In genomic region chr2:191560594-191560993, GRCh38 we compare ENCODE assay signal across 20 cellular contexts.
DNase-seq lines count a peak whose midpoint lies in the region; ATAC-seq and TF ChIP-seq lines count a peak whose summit lies in the region.
"Had no signal": no experiment of that assay in that cellular context is flagged by ENCODE, and none has a peak within 500 bp of the region (broad histone marks: within the 10 kb centered on the region; RNA-seq: fewer than 3 reads in every experiment).

No MANE protein-coding gene starts in this region.

- H3K4me2 ChIP-seq in GM23338 = no peak overlapping the region

- no peaks in the 10 kb centered on the region for H3K36me3 ChIP-seq in GM23338 (ENCODE audit: insufficient read depth)
- H3K36me3 ChIP-seq in WERI-Rb-1 = no peaks in the 10 kb centered on the region

- H3K4me3 ChIP-seq in GM23338 (no peak overlapping the region), WERI-Rb-1 (ENCODE audit: low read depth, low read length) (no peak overlapping the region)

- H2AFZ ChIP-seq in GM23338 = peak overlapping the region; percentile 92

- no peaks in the 10 kb centered on the region for H3K4me1 ChIP-seq in GM23338 (ENCODE audit: insufficient read depth)

- H3K27me3 Mint-ChIP-seq in GM23338 (ENCODE audit: insufficient read depth, low read depth, poor library complexity) = peaks cover 4% of the 10 kb centered on the region
- peaks cover 16% of the 10 kb centered on the region for H3K27me3 Mint-ChIP-seq in nephron (ENCODE audit: low read depth)

- H3K4me1 Mint-ChIP-seq in GM23338 = no peaks in the 10 kb centered on the region; the same call in 2 of the 3 replicates
- no peaks in the 10 kb centered on the region for H3K4me1 Mint-ChIP-seq in nephron

- no peaks in the 10 kb centered on the region for H3K9me3 Mint-ChIP-seq in GM23338
- H3K9me3 Mint-ChIP-seq in nephron = no peaks in the 10 kb centered on the region
- H3K9me3 Mint-ChIP-seq: CD14-positive monocyte had no signal

- TF ChIP-seq CTCF in GM23338 (conservative IDR thresholded peaks at IDR 0.05; ENCODE audit: low read depth in 2 of 2) = no peak
- no peak for TF ChIP-seq CTCF in nephron (IDR thresholded peaks at IDR 0.05; ENCODE audit: unreplicated experiment in 3 of 3)
- TF ChIP-seq CTCF in WERI-Rb-1 (IDR thresholded peaks at IDR 0.05; ENCODE audit: low read depth, low read length) = no peak

- H3K27ac Mint-ChIP-seq in GM23338 = no peak overlapping the region; the same call in 1 of the 2 replicates
- peak overlapping the region in 2 of 3 experiments; percentile 8 to 30 for H3K27ac Mint-ChIP-seq in nephron
- H3K27ac Mint-ChIP-seq: CD14-positive monocyte, T-helper 17 cell had no signal

- H4K20me1 ChIP-seq in GM23338 (replicated peaks; ENCODE audit: insufficient read depth) = no peaks in the 10 kb centered on the region

- H3K36me3 Mint-ChIP-seq in GM23338 (ENCODE audit: low read depth) (no peaks in the 10 kb centered on the region), nephron (ENCODE audit: low read depth) (no peaks in the 10 kb centered on the region)
- H3K36me3 Mint-ChIP-seq: CD14-positive monocyte had no signal

- no peaks in the 10 kb centered on the region for H3K9me2 ChIP-seq in GM23338 (ENCODE audit: insufficient read depth)

- H3K27ac ChIP-seq in GM23338 (ENCODE audit: low read depth) (no peak overlapping the region), WERI-Rb-1 (no peak overlapping the region)

- no peaks in the 10 kb centered on the region for H3K79me2 ChIP-seq in GM23338 (replicated peaks; ENCODE audit: insufficient read depth)

- no peaks in the 10 kb centered on the region for H3K9me3 ChIP-seq in WERI-Rb-1 (ENCODE audit: severe bottlenecking)

- no peak for ATAC-seq in GM23338
- no peak for ATAC-seq in HG03159 (IDR thresholded peaks at IDR 0.05; ENCODE audit: unreplicated experiment)
- ATAC-seq: T-helper 17 cell had no signal

- peak; percentile 80 for DNase-seq in DMS79 treated with DMSO at 0.1 percent for 48 hours (lab: John Stamatoyannopoulos, UW)
- DNase-seq in GM23338 (ENCODE audit: low spot score) = no peak
- DNase-seq in NCI-H2227 treated with DMSO at 0.1 percent for 48 hours (lab: John Stamatoyannopoulos, UW) = peak; percentile 59
- DNase-seq in DMS53 (lab: John Stamatoyannopoulos, UW) = no peak
- no peak for DNase-seq in WERI-Rb-1
- DNase-seq: ACHN; AML-193; COR-L47; IMR-90; Kasumi-1; MM.1S; NCI-H1105 treated with DMSO at 0.1 percent for 48 hours; NCI-H2029; NK-92 treated with Interleukin-12 subunit alpha and Interleukin-12 subunit beta, amount 100 ng/mL, for 24 hours; RPMI8226; SIG-M5; T-helper 17 cell had no signal

- H3K4me3 Mint-ChIP-seq in GM23338 (no peak overlapping the region), nephron (no peak overlapping the region)
- H3K4me3 Mint-ChIP-seq: CD14-positive monocyte, T-helper 17 cell had no signal

- H3K27me3 ChIP-seq in GM23338 (ENCODE audit: insufficient read depth) = no peaks in the 10 kb centered on the region
- H3K27me3 ChIP-seq in WERI-Rb-1 (ENCODE audit: insufficient read depth, low read depth, severe bottlenecking) = no peaks in the 10 kb centered on the region

- no peaks in the 10 kb centered on the region for H3F3A ChIP-seq in GM23338 (replicated peaks; ENCODE audit: low read depth)

TF ChIP-seq in GM23338, 12 proteins besides CTCF, POLR2A, EP300 and RAD21:
- TF ChIP-seq EZH2phosphoT487 (IDR thresholded peaks at IDR 0.05; ENCODE audit: unreplicated experiment) (no peak), POLR2AphosphoS5 (IDR thresholded peaks at IDR 0.05; ENCODE audit: low read depth) (no peak), REST (IDR thresholded peaks at IDR 0.05; ENCODE audit: unreplicated experiment) (no peak), EZH2 (IDR thresholded peaks at IDR 0.05; ENCODE audit: low read depth, unreplicated experiment) (no peak), ZNF331 (CRISPR knock-in tag; IDR thresholded peaks at IDR 0.05; ENCODE audit: low read depth) (no peak), ETS1 (IDR thresholded peaks at IDR 0.05) (no peak), STAT1 (IDR thresholded peaks at IDR 0.05; ENCODE audit: unreplicated experiment) (no peak), CREB1 (CRISPR knock-in tag; IDR thresholded peaks at IDR 0.05; ENCODE audit: low read depth) (no peak), JUNB (IDR thresholded peaks at IDR 0.05; ENCODE audit: unreplicated experiment) (no peak)

Comparison
In these comparisons a context has a peak if more than half of its experiments do, and no peak if none do; other contexts are left out.
1. DNase-seq: peak in DMS79 treated with DMSO at 0.1 percent for 48 hours (single experiment) and NCI-H2227 treated with DMSO at 0.1 percent for 48 hours (single experiment); none in GM23338 (single experiment), DMS53 (single experiment) and WERI-Rb-1 (single experiment).